ENCODE assay signal across 8 cellular contexts in genomic region chr11:75815345-75815983, GRCh38. TPM values are rescaled to one million over a fixed set of nuclear protein-coding genes. Genes with fewer than 3 reads are reported as not detected.
DNase-seq lines count a peak whose midpoint lies in the region; ATAC-seq, FAIRE-seq and TF ChIP-seq lines count a peak whose summit lies in the region.

No MANE protein-coding gene starts in this region.

- POLR2A ChIA-PET in activated CD4-positive, alpha-beta memory T cell treated with anti-CD3 and anti-CD28 coated beads, Interleukin-2, amount 10 ng/mL, durations not matched to agents 7 days and 5 days (lab: Charles Lee), result interaction anchor here (0.8 to 1.0 kb wide), 3 partner anchors 8 to 12 kb away, joined by 3 to 4 read pairs (median 4); no protein-coding TSS in a partner anchor

- no peak for FAIRE-seq in urothelium cell line (lab: Jason Lieb, UNC)

- H3K9ac ChIP-seq in KMS-11, result peak overlapping the region; percentile 65

- peak overlapping the region; percentile 64 for H2AFZ ChIP-seq in KMS-11 (ENCODE audit: low read depth)

- H3K36me3 Mint-ChIP-seq in activated CD4-positive, alpha-beta memory T cell treated with anti-CD3 and anti-CD28 coated beads, Interleukin-2, amount 10 ng/mL, durations not matched to agents 7 days and 5 days (ENCODE audit: low read depth), result peaks cover 3% of the 10 kb centered on the region
- H3K36me3 Mint-ChIP-seq in nephron progenitor cell (ENCODE audit: low read depth) (no peaks in the 10 kb centered on the region), type B pancreatic cell (no peaks in the 10 kb centered on the region)

- peak overlapping the region; percentile 91 for H3K4me2 ChIP-seq in KMS-11

- H3K9me3 Mint-ChIP-seq in activated CD4-positive, alpha-beta memory T cell treated with anti-CD3 and anti-CD28 coated beads, Interleukin-2, amount 10 ng/mL, durations not matched to agents 7 days and 5 days, result no peaks in the 10 kb centered on the region
- no peaks in the 10 kb centered on the region for H3K9me3 Mint-ChIP-seq in nephron progenitor cell
- no peaks in the 10 kb centered on the region for H3K9me3 Mint-ChIP-seq in type B pancreatic cell

- H3K27ac ChIP-seq in KMS-11 (peak overlapping the region; percentile 47), esophagus muscularis mucosa (replicated peaks in 1 of 4) (peak overlapping the region; percentile 94 to 99 (median 96))

- peaks cover 22% of the 10 kb centered on the region for H3K4me1 Mint-ChIP-seq in activated CD4-positive, alpha-beta memory T cell treated with anti-CD3 and anti-CD28 coated beads, Interleukin-2, amount 10 ng/mL, durations not matched to agents 7 days and 5 days
- peaks cover 19% of the 10 kb centered on the region for H3K4me1 Mint-ChIP-seq in nephron progenitor cell
- H3K4me1 Mint-ChIP-seq in type B pancreatic cell (ENCODE audit: unreplicated experiment), result peaks cover 16% of the 10 kb centered on the region

- no peak for TF ChIP-seq EP300 in esophagus muscularis mucosa (IDR thresholded peaks at IDR 0.05)

- TF ChIP-seq POLR2A in esophagus muscularis mucosa (IDR thresholded peaks at IDR 0.05; ENCODE audit: low read depth), result no peak

- CTCF ChIA-PET in activated CD4-positive, alpha-beta memory T cell treated with anti-CD3 and anti-CD28 coated beads, Interleukin-2, amount 10 ng/mL, durations not matched to agents 7 days and 5 days (lab: Charles Lee), result interaction anchor here (1.4 to 5.9 kb wide), 2 partner anchors 9 to 13 kb away, joined by 5 to 59 read pairs; no protein-coding TSS in a partner anchor

- H3K4me1 ChIP-seq in KMS-11 (ENCODE audit: low read depth, poor library complexity, severe bottlenecking), result peaks cover 43% of the 10 kb centered on the region
- peaks cover 23 to 53% (median 48%) of the 10 kb centered on the region in 4 donors for H3K4me1 ChIP-seq in esophagus muscularis mucosa

- 1% methylated on average over 20 of the region's 57 CpGs for WGBS in esophagus muscularis mucosa

- DNase-seq in DMS53 treated with DMSO at 0.1 percent for 48 hours (lab: John Stamatoyannopoulos, UW; ENCODE audit: unreplicated experiment) (peak; percentile 63), esophagus muscularis mucosa (ENCODE audit: extremely low spot score) (no peak), nephron progenitor cell (peak; percentile 52), type B pancreatic cell (ENCODE audit: extremely low spot score, unreplicated experiment) (no peak), urothelium cell line (ENCODE audit: low spot score) (no peak)
- DNase-seq in activated CD4-positive, alpha-beta memory T cell treated with anti-CD3 and anti-CD28 coated beads, Interleukin-2, amount 10 ng/mL, durations not matched to agents 7 days and 5 days, result peak; percentile 54

- ATAC-seq in GM21528 (IDR thresholded peaks at IDR 0.05; ENCODE audit: low FRiP score, unreplicated experiment), result peak; percentile 14

- H3K36me3 ChIP-seq in KMS-11 (ENCODE audit: insufficient read depth) (no peaks in the 10 kb centered on the region), esophagus muscularis mucosa (no peaks in the 10 kb centered on the region)

- no peak for TF ChIP-seq CTCF in KMS-11 (conservative IDR thresholded peaks at IDR 0.05; ENCODE audit: low read depth, low read length)
- no peak for TF ChIP-seq CTCF in esophagus muscularis mucosa (IDR thresholded peaks at IDR 0.05)
- no peak for TF ChIP-seq CTCF in nephron progenitor cell (IDR thresholded peaks at IDR 0.05)
- no peak for TF ChIP-seq CTCF in type B pancreatic cell (conservative IDR thresholded peaks at IDR 0.05)

- H3K27me3 ChIP-seq in KMS-11 (ENCODE audit: insufficient read depth, low read depth) (no peaks in the 10 kb centered on the region), esophagus muscularis mucosa (no peaks in the 10 kb centered on the region)

- no peaks in the 10 kb centered on the region for H3K27me3 Mint-ChIP-seq in activated CD4-positive, alpha-beta memory T cell treated with anti-CD3 and anti-CD28 coated beads, Interleukin-2, amount 10 ng/mL, durations not matched to agents 7 days and 5 days
- H3K27me3 Mint-ChIP-seq in nephron progenitor cell (ENCODE audit: low read depth, poor library complexity) (no peaks in the 10 kb centered on the region), type B pancreatic cell (no peaks in the 10 kb centered on the region)

- peak overlapping the region; percentile 84 for H3K27ac Mint-ChIP-seq in activated CD4-positive, alpha-beta memory T cell treated with anti-CD3 and anti-CD28 coated beads, Interleukin-2, amount 10 ng/mL, durations not matched to agents 7 days and 5 days
- H3K27ac Mint-ChIP-seq in nephron progenitor cell (no peak overlapping the region), type B pancreatic cell (peak overlapping the region; percentile 95)

- H3K4me3 ChIP-seq in KMS-11 (IDR thresholded peaks at IDR 0.05; ENCODE audit: insufficient read depth, low read depth, low read length) (peak overlapping the region; percentile 61), esophagus muscularis mucosa (peak overlapping the region; percentile 87 to 100 (median 93))

- intact Hi-C loops in esophagus muscularis mucosa (cut with DNase I), result no loop called here

- H3K4me3 Mint-ChIP-seq in activated CD4-positive, alpha-beta memory T cell treated with anti-CD3 and anti-CD28 coated beads, Interleukin-2, amount 10 ng/mL, durations not matched to agents 7 days and 5 days, result no peak overlapping the region
- H3K4me3 Mint-ChIP-seq in nephron progenitor cell, result peak overlapping the region; percentile 92
- peak overlapping the region; percentile 95 for H3K4me3 Mint-ChIP-seq in type B pancreatic cell

- H3K79me2 ChIP-seq in KMS-11 (ENCODE audit: insufficient read depth, low read depth), result peaks cover 21% of the 10 kb centered on the region; the same call in 1 of the 2 replicates

- no peaks in the 10 kb centered on the region for H4K20me1 ChIP-seq in KMS-11 (ENCODE audit: insufficient read depth)

- H3K9me3 ChIP-seq in esophagus muscularis mucosa, result no peaks in the 10 kb centered on the region

RNA-seq across cellular contexts. Expression of gene UVRAG, which starts 0.5 kb away (rescaled TPM):
- total RNA-seq in activated CD4-positive, alpha-beta memory T cell treated with anti-CD3 and anti-CD28 coated beads, Interleukin-2, amount 10 ng/mL, durations not matched to agents 7 days and 5 days, result 10 to 100 TPM; 18.2 to 19.9 TPM
- total RNA-seq in esophagus muscularis mucosa (10 to 100 TPM; 30.6 to 37.4 (median 34.7) TPM), type B pancreatic cell (ENCODE audit: low replicate concordance) (20.7 and 29.5 TPM in 2 replicates)

RNA-seq across cellular contexts. Expression of gene DGAT2, which starts 46.9 kb away (rescaled TPM):
- total RNA-seq in activated CD4-positive, alpha-beta memory T cell treated with anti-CD3 and anti-CD28 coated beads, Interleukin-2, amount 10 ng/mL, durations not matched to agents 7 days and 5 days, result 1 to 10 TPM; 1.4 to 1.5 TPM
- total RNA-seq in esophagus muscularis mucosa (1 to 10 TPM in 3 of 4 donors, under 1 TPM in 1; 0.83 to 6.5 (median 2.0) TPM), type B pancreatic cell (ENCODE audit: low replicate concordance) (5.9 and 11.2 TPM in 2 replicates)

Comparison
In these comparisons a context has a peak if more than half of its experiments do, and no peak if none do; other contexts are left out.
1. DNase-seq: peak in DMS53 treated with DMSO at 0.1 percent for 48 hours (single experiment), activated CD4-positive, alpha-beta memory T cell treated with anti-CD3 and anti-CD28 coated beads, Interleukin-2, amount 10 ng/mL, durations not matched to agents 7 days and 5 days (single experiment) and nephron progenitor cell (single experiment); none in esophagus muscularis mucosa (single experiment), type B pancreatic cell (single experiment) and urothelium cell line (single experiment).